19 cellular contexts compared by ENCODE assay signal in genomic region chr14:25116607-25117006, GRCh38.
"Had no signal": no experiment of that assay in that cellular context is flagged by ENCODE, and none has a peak within 500 bp of the region (broad histone marks: within the 10 kb centered on the region; RNA-seq: fewer than 3 reads in every experiment).

No MANE protein-coding gene starts in this region.

- DNase-seq: activated CD4-positive, alpha-beta T cell treated with anti-CD3 and anti-CD28 coated beads, Interleukin-2, amount 50 U/mL, for 4 hours; activated CD4-positive, CD25-positive, alpha-beta regulatory T cell treated with anti-CD3 and anti-CD28 coated beads, Interleukin-2, amount 50 U/mL, for 72 hours; activated naive CD4-positive, alpha-beta T cell treated with anti-CD3 and anti-CD28 coated beads for 36 hours; activated naive CD8-positive, alpha-beta T cell treated with anti-CD3 and anti-CD28 coated beads, Interleukin-2, amount 50 U/mL, for 24 hours; activated T-cell treated with anti-CD3 and anti-CD28 coated beads for 4 hours; body of pancreas; central memory CD4-positive, alpha-beta T cell; cortex of kidney; effector CD8-positive, alpha-beta T cell; gastrocnemius medialis; heart left ventricle; islet precursor cell; mucosa of descending colon; naive thymus-derived CD8-positive, alpha-beta T cell; pancreas; stimulated activated CD4-positive, alpha-beta T cell treated with anti-CD3 and anti-CD28 coated beads, Interleukin-4, amount 100 ng/mL, for 1 hour; stimulated activated naive B cell treated with anti-CD40 and anti-IgM and Interleukin-4, amounts not matched to agents 10 μg/mL and 1 μg/mL and 100 μg/mL, for 72 hours; tibial artery had no signal

- H3K9me3 ChIP-seq: body of pancreas, gastrocnemius medialis, mucosa of descending colon, pancreas, tibial artery, vagina had no signal

- H3K4me1 ChIP-seq: gastrocnemius medialis, tibial artery, vagina had no signal

- H3K36me3 ChIP-seq: gastrocnemius medialis, heart left ventricle, pancreas, tibial artery, vagina had no signal

- H3K27me3 ChIP-seq: body of pancreas, gastrocnemius medialis, heart left ventricle, pancreas, tibial artery, vagina had no signal

- H3K27ac ChIP-seq: body of pancreas, gastrocnemius medialis, heart left ventricle, pancreas, tibial artery, vagina had no signal

- H3K4me3 ChIP-seq: body of pancreas, gastrocnemius medialis, heart left ventricle, mucosa of descending colon, pancreas, tibial artery, vagina had no signal
